ENCODE assay signal across 8 cellular contexts in genomic region chr15:58934521-58934920, GRCh38. TPM values are rescaled to one million over a fixed set of nuclear protein-coding genes. Genes with fewer than 3 reads are reported as not detected.
DNase-seq lines count a peak whose midpoint lies in the region; ATAC-seq lines count a peak whose summit lies in the region.

No MANE protein-coding gene starts in this region.

- H3K4me1 Mint-ChIP-seq in T-helper 2 cell treated with Interferon-gamma antibody and Interleukin-4, amounts not matched to agents 5 μg/mL and 100 μg/mL, for 36 hours (ENCODE audit: low read depth): peaks cover 23% of the 10 kb centered on the region
- peaks cover 21% of the 10 kb centered on the region for H3K4me1 Mint-ChIP-seq in activated CD4-positive, alpha-beta memory T cell treated with anti-CD3 and anti-CD28 coated beads for 36 hours (ENCODE audit: low read depth)

- H3K36me3 ChIP-seq in iPS-20b (ENCODE audit: insufficient read depth, low read depth, low read length) (peaks cover 10% of the 10 kb centered on the region), subcutaneous abdominal adipose tissue (ENCODE audit: control insufficient read depth in 5 of 5, insufficient read depth in 5 of 5, low read length in 5 of 5) (no peaks in the 10 kb centered on the region)

- H3K36me3 Mint-ChIP-seq in T-helper 2 cell treated with Interferon-gamma antibody and Interleukin-4, amounts not matched to agents 5 μg/mL and 100 μg/mL, for 36 hours (ENCODE audit: low read depth): peaks cover 16% of the 10 kb centered on the region
- peaks cover 13% of the 10 kb centered on the region for H3K36me3 Mint-ChIP-seq in activated CD4-positive, alpha-beta memory T cell treated with anti-CD3 and anti-CD28 coated beads for 36 hours

- CTCF ChIA-PET in activated CD4-positive, alpha-beta memory T cell treated with anti-CD3 and anti-CD28 coated beads for 36 hours (lab: Charles Lee): no interaction called here

- DNase-seq in T-helper 2 cell treated with Interferon-gamma antibody and Interleukin-4, amounts not matched to agents 5 μg/mL and 100 μg/mL, for 36 hours (ENCODE audit: low spot score): no peak
- no peak for DNase-seq in T-helper 2 cell
- no peak for DNase-seq in activated CD4-positive, alpha-beta memory T cell treated with anti-CD3 and anti-CD28 coated beads for 36 hours
- DNase-seq in SKM-1 (lab: John Stamatoyannopoulos, UW; ENCODE audit: unreplicated experiment): no peak

- H3K9me3 ChIP-seq in iPS-20b (ENCODE audit: insufficient read depth, low read depth, low read length) (no peaks in the 10 kb centered on the region), subcutaneous abdominal adipose tissue (ENCODE audit: control insufficient read depth in 5 of 5, low read length in 5 of 5) (no peaks in the 10 kb centered on the region)

- H3K27ac ChIP-seq in iPS-20b (ENCODE audit: low read length): peak overlapping the region; percentile 98
- H3K27ac ChIP-seq in subcutaneous abdominal adipose tissue (ENCODE audit: low read depth, low read length): peak overlapping the region; percentile 96

- no peak for ATAC-seq in HG02798 (IDR thresholded peaks at IDR 0.05; ENCODE audit: poor library complexity, unreplicated experiment)
- ATAC-seq in HG02623 (IDR thresholded peaks at IDR 0.05; ENCODE audit: unreplicated experiment): no peak

- H3K9me3 Mint-ChIP-seq in T-helper 2 cell treated with Interferon-gamma antibody and Interleukin-4, amounts not matched to agents 5 μg/mL and 100 μg/mL, for 36 hours: no peaks in the 10 kb centered on the region
- H3K9me3 Mint-ChIP-seq in activated CD4-positive, alpha-beta memory T cell treated with anti-CD3 and anti-CD28 coated beads for 36 hours: no peaks in the 10 kb centered on the region

- POLR2A ChIA-PET in activated CD4-positive, alpha-beta memory T cell treated with anti-CD3 and anti-CD28 coated beads for 36 hours (lab: Charles Lee): interaction anchor here (0.8 to 1.2 kb wide), 2 partner anchors 164 to 513 kb away, joined by 3 read pairs; no protein-coding TSS in a partner anchor

- peak overlapping the region; percentile 96 for H3K4me3 Mint-ChIP-seq in T-helper 2 cell treated with Interferon-gamma antibody and Interleukin-4, amounts not matched to agents 5 μg/mL and 100 μg/mL, for 36 hours
- H3K4me3 Mint-ChIP-seq in activated CD4-positive, alpha-beta memory T cell treated with anti-CD3 and anti-CD28 coated beads for 36 hours: peak overlapping the region; percentile 91

- no peaks in the 10 kb centered on the region for H3K27me3 Mint-ChIP-seq in T-helper 2 cell treated with Interferon-gamma antibody and Interleukin-4, amounts not matched to agents 5 μg/mL and 100 μg/mL, for 36 hours (ENCODE audit: low read depth)
- no peaks in the 10 kb centered on the region for H3K27me3 Mint-ChIP-seq in activated CD4-positive, alpha-beta memory T cell treated with anti-CD3 and anti-CD28 coated beads for 36 hours

- H3K4me1 ChIP-seq in iPS-20b (ENCODE audit: insufficient read depth, low read length) (peaks cover 7% of the 10 kb centered on the region; the same call in 1 of the 2 replicates), subcutaneous abdominal adipose tissue (ENCODE audit: control insufficient read depth in 5 of 5, insufficient read depth in 5 of 5, low read length in 5 of 5) (peaks cover 0 to 30% (median 23%) of the 10 kb centered on the region in 5 donors)

- H3K4me3 ChIP-seq in iPS-20b (ENCODE audit: low read length) (peak overlapping the region; percentile 100), subcutaneous abdominal adipose tissue (ENCODE audit: low read depth in 1 of 5, low read length in 5 of 5) (peak overlapping the region in 4 of 5 donors; percentile 75 to 99 (median 94))

- intact Hi-C loops in activated CD4-positive, alpha-beta memory T cell treated with anti-CD3 and anti-CD28 coated beads for 36 hours (cut with micrococcal nuclease): loop anchor here (1.0 to 10.0 kb wide), 2 partner anchors 184 to 600 kb away; no protein-coding TSS in a partner anchor

- H3K9ac ChIP-seq in iPS-20b (ENCODE audit: low read depth, low read length) (peak overlapping the region; percentile 100; the same call in 1 of the 2 replicates), subcutaneous abdominal adipose tissue (ENCODE audit: low read length in 5 of 5) (peak overlapping the region; percentile 20 to 99 (median 85))

- H3K27me3 ChIP-seq in iPS-20b (ENCODE audit: insufficient read depth, low read length) (no peaks in the 10 kb centered on the region), subcutaneous abdominal adipose tissue (ENCODE audit: control insufficient read depth in 5 of 5, insufficient read depth in 4 of 5, low read length in 5 of 5) (no peaks in the 10 kb centered on the region)

- peak overlapping the region; percentile 100 for H3K27ac Mint-ChIP-seq in T-helper 2 cell treated with Interferon-gamma antibody and Interleukin-4, amounts not matched to agents 5 μg/mL and 100 μg/mL, for 36 hours
- peak overlapping the region; percentile 97 for H3K27ac Mint-ChIP-seq in activated CD4-positive, alpha-beta memory T cell treated with anti-CD3 and anti-CD28 coated beads for 36 hours

RNA-seq across cellular contexts. Expression of gene SLTM, which starts 1.0 kb away (rescaled TPM):
- 10 to 100 TPM; 75.7 to 79.2 TPM for total RNA-seq in activated CD4-positive, alpha-beta memory T cell treated with anti-CD3 and anti-CD28 coated beads for 36 hours

RNA-seq across cellular contexts. Expression of gene RNF111, which starts 52.9 kb away (rescaled TPM):
- total RNA-seq in activated CD4-positive, alpha-beta memory T cell treated with anti-CD3 and anti-CD28 coated beads for 36 hours: 10 to 100 TPM; 22.6 to 25.0 TPM
